13 cellular contexts compared by ENCODE assay signal in genomic region chr1:234538930-234539649, GRCh38.
A peak's percentile ranks its signal among the peaks of the same experiment; 100 is the strongest.
DNase-seq lines count a peak whose midpoint lies in the region; ATAC-seq, FAIRE-seq and TF ChIP-seq lines count a peak whose summit lies in the region.
"Had no signal": no experiment of that assay in that cellular context is flagged by ENCODE, and none has a peak within 500 bp of the region (broad histone marks: within the 10 kb centered on the region; RNA-seq: fewer than 3 reads in every experiment).

No MANE protein-coding gene starts in this region.

- H2AFZ ChIP-seq in K562 (ENCODE audit: low read depth, low read length) (no peak overlapping the region), neuronal stem cell (ENCODE audit: low read length) (peak overlapping the region; percentile 48)

- peak; percentile 14; the same call in 1 of the 3 replicates for ATAC-seq in K562
- peak in 7 of 8 donors; percentile 10 to 70 (median 28) for ATAC-seq in heart right ventricle
- no peak for ATAC-seq in GM19351 (IDR thresholded peaks at IDR 0.05; ENCODE audit: unreplicated experiment)
- ATAC-seq in GM21515 (IDR thresholded peaks at IDR 0.05; ENCODE audit: unreplicated experiment), result no peak
- ATAC-seq in GM18909 (IDR thresholded peaks at IDR 0.05; ENCODE audit: poor library complexity, unreplicated experiment), result no peak

- H2BK120ac ChIP-seq in neuronal stem cell (ENCODE audit: low read depth, low read length), result no peak overlapping the region

- no peak for TF ChIP-seq POLR2A in K562 (conservative IDR thresholded peaks at IDR 0.05)

- in situ Hi-C loops in K562 (cut with MboI), result no loop called here

- no peak overlapping the region for H2BK15ac ChIP-seq in neuronal stem cell (ENCODE audit: low read length)

- H3K27ac ChIP-seq in K562 (ENCODE audit: extremely low read depth, low read depth, low read length) (no peak overlapping the region), heart right ventricle (peak overlapping the region; percentile 57 to 99 (median 97)), neuronal stem cell (replicated peaks; ENCODE audit: low read length) (no peak overlapping the region)

- H3K9ac ChIP-seq in K562 (ENCODE audit: insufficient read depth in 1 of 2, low read depth in 2 of 2, low read length in 2 of 2), result peak overlapping the region in 1 of 2 experiments; percentile 21; a peak in 1 of 4 replicates
- H3K9ac ChIP-seq in neuronal stem cell (ENCODE audit: low read depth, low read length, poor library complexity), result no peak overlapping the region

- H4K20me1 ChIP-seq in K562 (replicated peaks; ENCODE audit: control insufficient read depth, insufficient read depth, low read length), result no peaks in the 10 kb centered on the region

- H3K79me2 ChIP-seq in K562 (ENCODE audit: control insufficient read depth, insufficient read depth, low read length), result no peaks in the 10 kb centered on the region

- H3K9me1 ChIP-seq in K562 (ENCODE audit: control insufficient read depth, insufficient read depth, low read length), result no peaks in the 10 kb centered on the region

- POLR2A ChIA-PET in K562 (lab: Yijun Ruan, JAX), result interaction anchor here (0.7 to 2.1 kb wide), 6 partner anchors 8 to 26 kb away, joined by 3 to 6 read pairs (median 4); no protein-coding TSS in a partner anchor

- no TSS peak for BruUV-seq in K562 (replicated peaks; lab: Mats Ljungman, UMichigan)

- H3K79me1 ChIP-seq in neuronal stem cell (ENCODE audit: low read depth, low read length), result no peaks in the 10 kb centered on the region

- no peaks in the 10 kb centered on the region for H3K9me3 ChIP-seq in K562 (replicated peaks; ENCODE audit: control insufficient read depth, insufficient read depth, low read depth, low read length)
- H3K9me3 ChIP-seq in heart right ventricle, result no peaks in the 10 kb centered on the region
- no peaks in the 10 kb centered on the region for H3K9me3 ChIP-seq in neuronal stem cell (replicated peaks in 1 of 2; ENCODE audit: control insufficient read depth in 2 of 2, insufficient read depth in 1 of 2, low read depth in 1 of 2, low read length in 2 of 2)

- CTCF ChIA-PET in K562 (lab: Yijun Ruan, JAX; ENCODE audit: low intra/inter-chr PET ratio), result no interaction called here

- H3K36me3 ChIP-seq in K562 (ENCODE audit: control insufficient read depth, insufficient read depth, low read length) (no peaks in the 10 kb centered on the region), heart right ventricle (no peaks in the 10 kb centered on the region), neuronal stem cell (replicated peaks in 1 of 2; ENCODE audit: control insufficient read depth in 2 of 2, insufficient read depth in 2 of 2, low read length in 2 of 2) (no peaks in the 10 kb centered on the region)

- H2BK5ac ChIP-seq in neuronal stem cell (ENCODE audit: low read length), result no peak overlapping the region

- H3K27me3 ChIP-seq in K562 (ENCODE audit: control insufficient read depth in 2 of 2, insufficient read depth in 2 of 2, low read length in 2 of 2), result no peaks in the 10 kb centered on the region
- H3K27me3 ChIP-seq in heart right ventricle, result no peaks in the 10 kb centered on the region
- H3K27me3 ChIP-seq in neuronal stem cell (ENCODE audit: control insufficient read depth in 3 of 3, insufficient read depth in 3 of 3, low read depth in 1 of 3, low read length in 3 of 3), result no peaks in the 10 kb centered on the region

- no peak overlapping the region for H4K91ac ChIP-seq in neuronal stem cell (ENCODE audit: low read depth, low read length, poor library complexity)

- H3K14ac ChIP-seq in neuronal stem cell (ENCODE audit: low read length), result no peak overlapping the region

- H3K4me1 ChIP-seq in K562 (replicated peaks in 1 of 2; ENCODE audit: control insufficient read depth in 2 of 2, insufficient read depth in 2 of 2, low read length in 2 of 2) (peaks cover 8 to 14% of the 10 kb centered on the region in 2 experiments), heart right ventricle (peaks cover 43 to 99% (median 83%) of the 10 kb centered on the region in 9 donors), neuronal stem cell (ENCODE audit: control insufficient read depth in 2 of 2, insufficient read depth in 1 of 2, low read depth in 1 of 2, low read length in 2 of 2) (peaks cover 19 to 52% of the 10 kb centered on the region in 2 donors)

- H3K18ac ChIP-seq in neuronal stem cell (ENCODE audit: low read length), result no peak overlapping the region

- no peak overlapping the region for H3K4ac ChIP-seq in neuronal stem cell (ENCODE audit: low read length)

- no peak overlapping the region for H3K23ac ChIP-seq in neuronal stem cell (ENCODE audit: low read depth, low read length, poor library complexity)

- intact Hi-C loops in K562 (cut with micrococcal nuclease) (no loop called here), heart right ventricle (cut with DNase I) (loop anchor here in 7 of 10 donors (2.0 to 10.0 kb wide), 10 partner anchors 42 to 458 kb away; no protein-coding TSS in a partner anchor)

- H2BK12ac ChIP-seq in neuronal stem cell (ENCODE audit: low read length), result no peak overlapping the region

- FAIRE-seq in K562 (lab: Jason Lieb, UNC) (no peak), urothelium cell line (lab: Jason Lieb, UNC) (peak; percentile 17)
- FAIRE-seq: D721Med had no signal

- no peak for TF ChIP-seq EP300 in K562 (IDR thresholded peaks at IDR 0.05; ENCODE audit: low read length)

- H2AK5ac ChIP-seq in neuronal stem cell (ENCODE audit: low read depth, low read length), result no peak overlapping the region

- 58% methylated on average over 13 of the region's 14 CpGs for WGBS in K562 (ENCODE audit: insufficient coverage, low coverage, missing lambda C conversion rate)
- WGBS in heart right ventricle, 2 donors, result 25 to 43% methylated on average over 14 of the region's 14 CpGs
- no CpG with 5 or more reads among the region's 14 CpGs for WGBS in neuronal stem cell (ENCODE audit: extremely low coverage in 2 of 2, insufficient read length in 2 of 2, insufficient replicate concordance in 1 of 2), 2 donors

- TF ChIP-seq CTCF in K562 (IDR thresholded peaks at IDR 0.05 in 2 of 3, conservative IDR thresholded peaks at IDR 0.05 in 1 of 3; ENCODE audit: insufficient read depth in 2 of 3, low read depth in 1 of 3, low read length in 3 of 3) (no peak), heart right ventricle (IDR thresholded peaks at IDR 0.05) (no peak)

- H4K8ac ChIP-seq in neuronal stem cell (ENCODE audit: low read depth, low read length), result no peak overlapping the region

- no peak for DNase-seq in K562 (ENCODE audit: extremely low read depth in 1 of 4, low spot score in 3 of 4)
- DNase-seq in heart right ventricle, result peak; percentile 56 to 70
- no peak for DNase-seq in neuronal stem cell (ENCODE audit: low spot score)
- no peak for DNase-seq in urothelium cell line (ENCODE audit: low spot score)
- DNase-seq: activated naive CD4-positive, alpha-beta T cell treated with Interleukin-2 at 50 U/mL for 16 hours; effector memory CD4-positive, alpha-beta T cell; MV-4-11; nucleus accumbens; SW 1271 had no signal

- H3K4me3 ChIP-seq in K562, result no peak overlapping the region
- H3K4me3 ChIP-seq in heart right ventricle, result no peak overlapping the region
- no peak overlapping the region for H3K4me3 ChIP-seq in neuronal stem cell (ENCODE audit: low read length in 2 of 2)

- no peak for TF ChIP-seq RAD21 in K562 (CRISPR knock-in tag; conservative IDR thresholded peaks at IDR 0.05 in 1 of 2, IDR thresholded peaks at IDR 0.05 in 1 of 2)

- H3K4me2 ChIP-seq in K562 (ENCODE audit: insufficient read depth, low read length) (no peak overlapping the region), neuronal stem cell (ENCODE audit: insufficient read depth, low read length, poor library complexity, severe bottlenecking) (no peak overlapping the region)

TF ChIP-seq in K562, 482 proteins besides CTCF, POLR2A, EP300 and RAD21:
- TF ChIP-seq SAP30 (IDR thresholded peaks at IDR 0.05; ENCODE audit: borderline replicate concordance, insufficient read depth, low read depth, low read length, poor library complexity, severe bottlenecking), result no peak
- TF ChIP-seq FOSL1 (tag; conservative IDR thresholded peaks at IDR 0.05), result no peak
- no peak for TF ChIP-seq EGR1 (conservative IDR thresholded peaks at IDR 0.05)
- TF ChIP-seq MTA3 (IDR thresholded peaks at IDR 0.05; ENCODE audit: borderline replicate concordance), result no peak
- no peak for TF ChIP-seq HNRNPK (IDR thresholded peaks at IDR 0.05; ENCODE audit: low read depth, low read length, poor library complexity, severe bottlenecking)
- no peak for TF ChIP-seq THAP7 (CRISPR knock-in tag; IDR thresholded peaks at IDR 0.05)
- no peak for TF ChIP-seq SIN3A (IDR thresholded peaks at IDR 0.05; ENCODE audit: borderline replicate concordance in 2 of 2, control insufficient read depth in 1 of 2, low read depth in 2 of 2, low read length in 2 of 2)
- no peak for TF ChIP-seq TAF15 (IDR thresholded peaks at IDR 0.05; ENCODE audit: low read depth, low read length)
- no peak for TF ChIP-seq ZNF707 (CRISPR knock-in tag; conservative IDR thresholded peaks at IDR 0.05)
- no peak for TF ChIP-seq TFAM (CRISPR knock-in tag; conservative IDR thresholded peaks at IDR 0.05)
- TF ChIP-seq TAF9B (IDR thresholded peaks at IDR 0.05; ENCODE audit: partially characterized antibody), result no peak
- no peak for TF ChIP-seq NCOA2 (IDR thresholded peaks at IDR 0.05; ENCODE audit: partially characterized antibody in 2 of 2)

Comparison
In these comparisons a context has a peak if more than half of its experiments do, and no peak if none do; other contexts are left out.
1. ATAC-seq: peak in K562 (single experiment) and heart right ventricle (7 of 8); none in GM19351 (single experiment), GM21515 (single experiment) and GM18909 (single experiment).
2. DNase-seq: peak in heart right ventricle (2 of 2); none in K562 (0 of 4), neuronal stem cell (single experiment) and urothelium cell line (single experiment).
3. H3K27ac ChIP-seq: peak in heart right ventricle (10 of 10); none in K562 (single experiment) and neuronal stem cell (single experiment).